ENCODE assay signal across 21 cellular contexts in genomic region chr7:30941582-30942310, GRCh38. TPM values are rescaled to one million over a fixed set of nuclear protein-coding genes. Genes with fewer than 3 reads are reported as not detected.
A peak's percentile ranks its signal among the peaks of the same experiment; 100 is the strongest.
DNase-seq lines count a peak whose midpoint lies in the region; ATAC-seq, FAIRE-seq and TF ChIP-seq lines count a peak whose summit lies in the region.
"Had no signal": no experiment of that assay in that cellular context is flagged by ENCODE, and none has a peak within 500 bp of the region (broad histone marks: within the 10 kb centered on the region; RNA-seq: fewer than 3 reads in every experiment).

No MANE protein-coding gene starts in this region.

- H3K4me3 Mint-ChIP-seq in Calu3 (ENCODE audit: low read depth, unreplicated experiment), result peak overlapping the region; percentile 61

- TF ChIP-seq CTCF in Calu3 (IDR thresholded peaks at IDR 0.05; ENCODE audit: unreplicated experiment), result no peak
- TF ChIP-seq CTCF in VCaP (conservative IDR thresholded peaks at IDR 0.05), result no peak
- no peak for TF ChIP-seq CTCF in pancreas (IDR thresholded peaks at IDR 0.05)

- no peak for TF ChIP-seq POLR2A in H54 (IDR thresholded peaks at IDR 0.05; ENCODE audit: low read depth, low read length)

- H3K9me3 Mint-ChIP-seq in Calu3 (ENCODE audit: low read depth, unreplicated experiment), result peaks cover 5% of the 10 kb centered on the region

- intact Hi-C loops in Calu3 (cut with micrococcal nuclease; ENCODE audit: unreplicated experiment), result loop anchor here (1.0 to 2.0 kb wide), 2 partner anchors 34 to 45 kb away; no protein-coding TSS in a partner anchor
- intact Hi-C loops in pancreas (cut with DNase I), result no loop called here
- intact Hi-C loops in posterior vena cava (cut with DNase I), result no loop called here
- intact Hi-C loops in posterior cingulate gyrus (cut with DNase I), result no loop called here

- WGBS in pancreas, 2 donors, result 21 to 22% methylated on average over 8 of the region's 8 CpGs

- CTCF ChIA-PET in Calu3 (lab: Charles Lee), result interaction anchor here (0.6 to 1.0 kb wide), 4 partner anchors 26 to 667 kb away, joined by 3 to 8 read pairs (median 4); no protein-coding TSS in a partner anchor

- peaks cover 0 to 4% (median 0%) of the 10 kb centered on the region in 4 donors for H3K27me3 ChIP-seq in pancreas

- H3K36me3 ChIP-seq in pancreas, result no peaks in the 10 kb centered on the region

- no peaks in the 10 kb centered on the region for H3K9me3 ChIP-seq in pancreas

- DNase-seq in Calu3 (peak; percentile 50), H54 (ENCODE audit: insufficient read length, low spot score) (no peak), pancreas (no peak), posterior vena cava (ENCODE audit: low spot score) (no peak), posterior cingulate gyrus (no peak)
- DNase-seq: AML-193, HCEC 1CT, KBM-7, NCI-H1436 treated with DMSO at 0.1 percent for 48 hours, NCI-H2029, NCI-H2171, NCI-H774, SHP77 had no signal

- FAIRE-seq in H54 (lab: Jason Lieb, UNC), result peak; percentile 6
- no peak for FAIRE-seq in pancreas (lab: Jason Lieb, UNC)
- FAIRE-seq: GM12878, GM19239 had no signal

- peaks cover 19% of the 10 kb centered on the region for H3K36me3 Mint-ChIP-seq in Calu3 (ENCODE audit: insufficient read depth, unreplicated experiment)

- H3K27me3 Mint-ChIP-seq in Calu3 (ENCODE audit: unreplicated experiment), result no peaks in the 10 kb centered on the region

- H3K4me3 ChIP-seq in pancreas, result no peak overlapping the region
- H3K4me3 ChIP-seq: GM12878 had no signal

- no TSS peak for BruUV-seq in Calu3 (replicated peaks; lab: Mats Ljungman, UMichigan)

- H3K27ac Mint-ChIP-seq in Calu3 (ENCODE audit: unreplicated experiment), result peak overlapping the region; percentile 93

- peaks cover 51% of the 10 kb centered on the region for H3K4me1 Mint-ChIP-seq in Calu3 (ENCODE audit: low read depth, unreplicated experiment)

- no peaks in the 10 kb centered on the region for H3K4me1 ChIP-seq in pancreas

- H3K27ac ChIP-seq in VCaP (peak overlapping the region; percentile 58), pancreas (no peak overlapping the region)
- H3K27ac ChIP-seq: C4-2B had no signal

- peak in 3 of 4 donors; percentile 19 to 63 (median 40) for ATAC-seq in pancreas
- ATAC-seq in HG02973 (IDR thresholded peaks at IDR 0.05; ENCODE audit: unreplicated experiment), result no peak
- ATAC-seq: GM12878 had no signal

RNA-seq across cellular contexts. Expression of gene GHRHR, which starts 22.0 kb away (rescaled TPM):
- total RNA-seq in Calu3 (2022) (not detected in 2 replicates), pancreas (under 1 TPM in 1 of 6 donors, not detected in 5; 0.55 TPM), posterior vena cava (1 to 10 TPM in 1 of 2 donors, not detected in 1; 1.2 TPM)
- under 1 TPM; 0.34 to 0.47 TPM for polyA plus RNA-seq in pancreas
- total RNA-seq: GM12878; MCF 10A; RPMI7951; T-helper 1 cell treated with Interleukin-12 subunit alpha and Interleukin-12 subunit beta and Interleukin-4 antibody, amounts not matched to agents 30 ng/mL and 1 ng/mL, for 36 hours had no signal
- polyA plus RNA-seq: GM12878 had no signal

RNA-seq across cellular contexts. Expression of gene AQP1, which starts 30.1 kb away (rescaled TPM):
- total RNA-seq in Calu3 (2022) (1.7 and 2.6 TPM in 2 replicates), pancreas (100 to 1,000 TPM; 146 to 273 (median 196) TPM), posterior vena cava (100 to 1,000 TPM; 388 to 422 TPM)
- polyA plus RNA-seq in pancreas, result 100 to 1,000 TPM; 301 to 450 TPM
- total RNA-seq: MCF 10A had no signal

Comparison
In these comparisons a context has a peak if more than half of its experiments do, and no peak if none do; other contexts are left out.
1. RNA of gene AQP1, which starts 30.1 kb away (total RNA-seq): 388 to 422 TPM in posterior vena cava and 146 to 273 TPM in pancreas; 1.7 to 2.6 TPM in Calu3; every median in the first group is over 10 times any median in the second.